ENCODE assay signal across 7 cellular contexts in the genomic region with DNA sequence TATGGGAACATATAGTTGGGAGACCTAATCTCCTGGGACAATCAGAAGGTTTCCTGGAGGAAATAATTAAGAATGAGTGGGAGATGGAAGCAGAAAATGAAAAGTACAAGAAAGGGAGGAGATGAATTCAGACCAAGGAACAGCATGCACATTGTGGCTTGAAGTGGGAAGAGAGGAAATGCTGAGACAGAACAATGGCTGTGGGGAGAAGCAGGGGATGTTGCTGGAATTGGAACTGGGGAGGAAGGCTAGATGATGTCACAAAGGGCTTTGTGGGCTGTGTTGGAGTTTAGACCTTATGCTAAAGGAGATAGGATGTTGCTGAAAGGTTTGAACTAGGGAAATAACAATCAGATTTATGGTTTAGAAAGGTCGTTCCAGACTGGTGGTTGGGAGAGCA.
"Had no signal": no experiment of that assay in that cellular context is flagged by ENCODE, and none has a peak within 500 bp of the region (broad histone marks: within the 10 kb centered on the region; RNA-seq: fewer than 3 reads in every experiment).

No MANE protein-coding gene starts in this region.

- H3K4me1 Mint-ChIP-seq: GM23338 had no signal

- H3K4me3 ChIP-seq: GM23338, K562 had no signal

- H3K27ac ChIP-seq: HL-60 had no signal

- H3K4me2 ChIP-seq: GM23338 had no signal

- DNase-seq: H9, HCEC 1CT, KG1 had no signal

- ATAC-seq: GM23338, HepG2, K562 had no signal

- H3K4me3 Mint-ChIP-seq: GM23338, H9 had no signal

- H3K27ac Mint-ChIP-seq: GM23338, H9 had no signal

- H3K9me3 Mint-ChIP-seq: GM23338 had no signal

- H2AFZ ChIP-seq: GM23338 had no signal
